24 cellular contexts compared by ENCODE assay signal in the genomic region with DNA sequence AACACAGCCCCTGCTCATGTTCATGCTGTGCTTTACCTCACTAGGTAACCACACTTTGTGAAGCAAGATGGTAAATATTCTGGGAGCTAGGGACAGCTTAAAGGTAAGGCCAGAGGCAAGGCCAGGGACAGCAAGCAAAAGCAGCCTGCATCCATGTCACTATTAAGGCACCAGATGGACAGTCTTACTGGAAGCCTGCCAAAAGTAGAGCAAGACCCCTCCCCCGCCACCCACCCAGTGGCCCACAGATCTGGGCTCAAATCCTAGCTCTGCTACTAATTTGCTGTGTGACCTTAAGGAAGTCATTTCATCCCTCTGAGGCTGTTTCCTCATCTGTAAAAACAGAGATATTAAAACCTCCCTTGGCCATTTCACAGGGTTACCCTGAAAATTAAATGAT. TPM values are rescaled to one million over a fixed set of nuclear protein-coding genes. Genes with fewer than 3 reads are reported as not detected.
A peak's percentile ranks its signal among the peaks of the same experiment; 100 is the strongest.
DNase-seq lines count a peak whose midpoint lies in the region; ATAC-seq and TF ChIP-seq lines count a peak whose summit lies in the region.
"Had no signal": no experiment of that assay in that cellular context is flagged by ENCODE, and none has a peak within 500 bp of the region (broad histone marks: within the 10 kb centered on the region; RNA-seq: fewer than 3 reads in every experiment).

No MANE protein-coding gene starts in this region.

- peaks cover 6% of the 10 kb centered on the region for H3K9me3 Mint-ChIP-seq in T-helper 2 cell treated with Interferon-gamma antibody and Interleukin-4, amounts not matched to agents 5 μg/mL and 100 μg/mL, for 36 hours
- H3K9me3 Mint-ChIP-seq in natural killer cell, result no peaks in the 10 kb centered on the region
- H3K9me3 Mint-ChIP-seq in HFFc6, result no peaks in the 10 kb centered on the region
- H3K9me3 Mint-ChIP-seq: dendritic cell treated with granulocyte-macrophage colony-stimulating factor and Interleukin-4, amounts not matched to agents 40 ng/mL and 50 ng/mL, for 4 days had no signal

- no peaks in the 10 kb centered on the region for H3K27me3 Mint-ChIP-seq in T-helper 2 cell treated with Interferon-gamma antibody and Interleukin-4, amounts not matched to agents 5 μg/mL and 100 μg/mL, for 36 hours (ENCODE audit: low read depth)
- no peaks in the 10 kb centered on the region for H3K27me3 Mint-ChIP-seq in natural killer cell (ENCODE audit: low read depth in 2 of 2)
- H3K27me3 Mint-ChIP-seq in HFFc6 (ENCODE audit: insufficient read depth), result peaks cover 2% of the 10 kb centered on the region

- intact Hi-C loops in natural killer cell (cut with micrococcal nuclease) (loop anchor here (10.0 kb wide), 1 partner anchor 569 kb away; the partner anchor contains the start of gene UHRF2), Right ventricle myocardium inferior (cut with DNase I) (no loop called here)

- TF ChIP-seq CTCF in natural killer cell (IDR thresholded peaks at IDR 0.05) (no peak), HFFc6 (IDR thresholded peaks at IDR 0.05) (no peak), GM13977 (IDR thresholded peaks at IDR 0.05; ENCODE audit: extremely low read depth, insufficient read depth, missing control alignments) (no peak)

- peak overlapping the region; percentile 86 for H3K27ac Mint-ChIP-seq in T-helper 2 cell treated with Interferon-gamma antibody and Interleukin-4, amounts not matched to agents 5 μg/mL and 100 μg/mL, for 36 hours
- peak overlapping the region; percentile 91 for H3K27ac Mint-ChIP-seq in natural killer cell
- no peak overlapping the region for H3K27ac Mint-ChIP-seq in HFFc6
- H3K27ac Mint-ChIP-seq: dendritic cell treated with granulocyte-macrophage colony-stimulating factor and Interleukin-4, amounts not matched to agents 40 ng/mL and 50 ng/mL, for 4 days had no signal

- H3K4me3 Mint-ChIP-seq in T-helper 2 cell treated with Interferon-gamma antibody and Interleukin-4, amounts not matched to agents 5 μg/mL and 100 μg/mL, for 36 hours, result peak overlapping the region; percentile 3
- H3K4me3 Mint-ChIP-seq in natural killer cell (peak overlapping the region; percentile 4), HFFc6 (no peak overlapping the region)
- H3K4me3 Mint-ChIP-seq: dendritic cell treated with granulocyte-macrophage colony-stimulating factor and Interleukin-4, amounts not matched to agents 40 ng/mL and 50 ng/mL, for 4 days had no signal

- in situ Hi-C loops in GM13977 (cut with MboI; ENCODE audit: low pct_unique_long_range_greater_than_20kb, low sequenced_read_pairs, unreplicated experiment), result no loop called here

- ATAC-seq in natural killer cell (no peak), Right ventricle myocardium inferior (no peak)
- ATAC-seq: left lung, sciatic nerve had no signal

- peaks cover 77% of the 10 kb centered on the region for H3K4me1 Mint-ChIP-seq in T-helper 2 cell treated with Interferon-gamma antibody and Interleukin-4, amounts not matched to agents 5 μg/mL and 100 μg/mL, for 36 hours (ENCODE audit: low read depth)
- H3K4me1 Mint-ChIP-seq in natural killer cell (peaks cover 91 to 93% of the 10 kb centered on the region in 2 donors), HFFc6 (ENCODE audit: low read depth) (peaks cover 30% of the 10 kb centered on the region)

- H3K36me3 Mint-ChIP-seq in T-helper 2 cell treated with Interferon-gamma antibody and Interleukin-4, amounts not matched to agents 5 μg/mL and 100 μg/mL, for 36 hours (ENCODE audit: low read depth), result peaks cover 29% of the 10 kb centered on the region
- H3K36me3 Mint-ChIP-seq in natural killer cell, result no peaks in the 10 kb centered on the region
- H3K36me3 Mint-ChIP-seq in HFFc6 (ENCODE audit: low read depth), result peaks cover 10% of the 10 kb centered on the region

- no peak for DNase-seq in T-helper 2 cell treated with Interferon-gamma antibody and Interleukin-4, amounts not matched to agents 5 μg/mL and 100 μg/mL, for 36 hours (ENCODE audit: low spot score)
- DNase-seq in T-helper 2 cell, result no peak
- DNase-seq in KG1 (lab: John Stamatoyannopoulos, UW), result peak; percentile 28
- peak; percentile 14 for DNase-seq in UCSD-AML1 (lab: John Stamatoyannopoulos, UW; ENCODE audit: unreplicated experiment)
- no peak for DNase-seq in natural killer cell
- DNase-seq in HFFc6, result no peak
- DNase-seq in GM13977 (ENCODE audit: low spot score), result no peak
- no peak for DNase-seq in Right ventricle myocardium inferior (ENCODE audit: missing footprints)
- DNase-seq: activated CD4-positive, alpha-beta T cell treated with anti-CD3 and anti-CD28 coated beads for 4 hours; erythroblast; GOT3; left lung; NCI-H1694 treated with DMSO at 0.1 percent for 48 hours; NCI-H345; occipital lobe; SIG-M5; stimulated activated naive CD4-positive, alpha-beta T cell treated with Interleukin-2 at 50 U/mL for 16 hours had no signal

RNA-seq across cellular contexts. Expression of gene ERMP1, which starts 13.2 kb away (rescaled TPM):
- total RNA-seq in natural killer cell, result 10 to 100 TPM; 24.7 to 52.0 (median 29.3) TPM
- total RNA-seq in HFFc6 (2021; fragmentation: NEBNext Ultra II Directional; extraction: Animal tissue kit (Norgen Biotek cat#: 25700)), result 1 to 10 TPM; 5.1 to 7.5 (median 6.8) TPM
- total RNA-seq in Right ventricle myocardium inferior, result 19.9 TPM

RNA-seq across cellular contexts. Expression of gene MLANA, which starts 44.6 kb away (rescaled TPM):
- not detected for total RNA-seq in natural killer cell
- not detected for total RNA-seq in HFFc6 (2021; fragmentation: NEBNext Ultra II Directional; extraction: Animal tissue kit (Norgen Biotek cat#: 25700))
- not detected for total RNA-seq in Right ventricle myocardium inferior
- total RNA-seq: A673, breast epithelium, Daoy, left lung, mucosa of gallbladder, occipital lobe, sciatic nerve, ureter had no signal

Comparison
In these comparisons a context has a peak if more than half of its experiments do, and no peak if none do; other contexts are left out.
1. DNase-seq: peak in KG1 (single experiment) and UCSD-AML1 (single experiment); none in T-helper 2 cell treated with Interferon-gamma antibody and Interleukin-4, amounts not matched to agents 5 μg/mL and 100 μg/mL, for 36 hours (single experiment), T-helper 2 cell (0 of 5), natural killer cell (single experiment), HFFc6 (single experiment), GM13977 (single experiment) and Right ventricle myocardium inferior (single experiment).